ENCODE assay signal across 6 cellular contexts in genomic region chr1:11749203-11749689, GRCh38. TPM values are rescaled to one million over a fixed set of nuclear protein-coding genes. Genes with fewer than 3 reads are reported as not detected.
A peak's percentile ranks its signal among the peaks of the same experiment; 100 is the strongest.
DNase-seq lines count a peak whose midpoint lies in the region; ATAC-seq and TF ChIP-seq lines count a peak whose summit lies in the region.

No MANE protein-coding gene starts in this region.

- H3K9me3 ChIP-seq in mucosa of descending colon: no peaks in the 10 kb centered on the region

- peak; percentile 93 for ATAC-seq in mucosa of descending colon
- no peak for ATAC-seq in HG03175 (IDR thresholded peaks at IDR 0.05; ENCODE audit: unreplicated experiment)

- H3K4me3 ChIP-seq in mucosa of descending colon: no peak overlapping the region

- TF ChIP-seq CTCF in GM10266 (IDR thresholded peaks at IDR 0.05; ENCODE audit: control insufficient read depth, insufficient read depth, low read depth, missing control alignments) (peak; percentile 52), mucosa of descending colon (IDR thresholded peaks at IDR 0.05) (peak; percentile 69)

- H3K4me1 ChIP-seq in mucosa of descending colon (ENCODE audit: low read depth): no peaks in the 10 kb centered on the region

- H3K36me3 ChIP-seq in mucosa of descending colon (ENCODE audit: low read depth): no peaks in the 10 kb centered on the region

- DNase-seq in GM10266 (ENCODE audit: extremely low spot score) (peak; percentile 67), NCI-H1105 treated with DMSO at 0.1 percent for 48 hours (lab: John Stamatoyannopoulos, UW) (peak; percentile 25), mucosa of descending colon (peak; percentile 72 to 75 (median 73)), dedifferentiated amniotic fluid mesenchymal stem cell (ENCODE audit: extremely low spot score) (no peak)
- peak; percentile 47 for DNase-seq in activated naive CD4-positive, alpha-beta T cell treated with anti-CD3 and anti-CD28 coated beads, Interleukin-2, amount 50 U/mL, for 16 hours

- intact Hi-C loops in mucosa of descending colon (cut with DNase I, micrococcal nuclease): no loop called here

RNA-seq across cellular contexts. Expression of gene C1orf167, which starts 12.7 kb away (rescaled TPM):
- under 1 TPM in 1 of 3 donors, not detected in 2; 0.60 TPM for total RNA-seq in mucosa of descending colon

RNA-seq across cellular contexts. Expression of gene AGTRAP, which starts 13.3 kb away (rescaled TPM):
- 10 to 100 TPM; 11.8 to 23.4 (median 22.6) TPM for total RNA-seq in mucosa of descending colon

RNA-seq across cellular contexts. Expression of gene MTHFR, which starts 56.5 kb away (rescaled TPM):
- 10 to 100 TPM; 36.6 to 43.2 (median 42.5) TPM for total RNA-seq in mucosa of descending colon

RNA-seq across cellular contexts. Expression of gene CLCN6, which starts 56.7 kb away (rescaled TPM):
- total RNA-seq in mucosa of descending colon: 10 to 100 TPM; 20.8 to 29.7 (median 24.3) TPM

RNA-seq across cellular contexts. Expression of gene DRAXIN, which starts 57.7 kb away (rescaled TPM):
- total RNA-seq in mucosa of descending colon: under 1 TPM; 0.10 to 0.19 (median 0.17) TPM
